8 cellular contexts compared by ENCODE assay signal in genomic region chr11:68039526-68040086, GRCh38. TPM values are rescaled to one million over a fixed set of nuclear protein-coding genes. Genes with fewer than 3 reads are reported as not detected.
A peak's percentile ranks its signal among the peaks of the same experiment; 100 is the strongest.
DNase-seq lines count a peak whose midpoint lies in the region; ATAC-seq and TF ChIP-seq lines count a peak whose summit lies in the region.

No MANE protein-coding gene starts in this region.

- TF ChIP-seq POLR2A in sigmoid colon (IDR thresholded peaks at IDR 0.05), result no peak

- peaks cover 30% of the 10 kb centered on the region for H3K4me1 ChIP-seq in OCI-LY7 (ENCODE audit: insufficient read depth, low read length, poor library complexity, severe bottlenecking)
- peaks cover 12 to 23% of the 10 kb centered on the region in 2 donors for H3K4me1 ChIP-seq in esophagus (ENCODE audit: control insufficient read depth in 2 of 2, insufficient read depth in 2 of 2, low read length in 1 of 2)
- peaks cover 0 to 56% (median 44%) of the 10 kb centered on the region in 4 donors for H3K4me1 ChIP-seq in sigmoid colon

- H3K4me3 ChIP-seq in GM08714 (ENCODE audit: low read length), result peak overlapping the region; percentile 75; the same call in 1 of the 2 replicates
- peak overlapping the region; percentile 79 for H3K4me3 ChIP-seq in OCI-LY7 (ENCODE audit: low read depth, low read length, poor library complexity, severe bottlenecking)
- H3K4me3 ChIP-seq in esophagus (ENCODE audit: low read depth in 1 of 2, low read length in 2 of 2), result peak overlapping the region; percentile 71 to 72
- peak overlapping the region; percentile 67 to 84 (median 75) for H3K4me3 ChIP-seq in sigmoid colon

- no TSS peak for BruUV-seq in OCI-LY7 (replicated peaks; lab: Mats Ljungman, UMichigan)

- H3K27me3 ChIP-seq in esophagus (ENCODE audit: control insufficient read depth in 1 of 2, insufficient read depth in 2 of 2, low read length in 2 of 2), result no peaks in the 10 kb centered on the region
- H3K27me3 ChIP-seq in sigmoid colon, result no peaks in the 10 kb centered on the region

- CTCF ChIA-PET in OCI-LY7 (lab: Charles Lee; ENCODE audit: unreplicated experiment), result no interaction called here

- no peaks in the 10 kb centered on the region for H3K9me3 ChIP-seq in OCI-LY7 (ENCODE audit: low read length)
- no peaks in the 10 kb centered on the region for H3K9me3 ChIP-seq in esophagus (ENCODE audit: control insufficient read depth in 2 of 2, insufficient read depth in 1 of 2, low read depth in 1 of 2, low read length in 1 of 2)
- no peaks in the 10 kb centered on the region for H3K9me3 ChIP-seq in sigmoid colon

- H3K79me2 ChIP-seq in OCI-LY7 (ENCODE audit: insufficient read depth, low read depth, low read length), result peaks cover 21% of the 10 kb centered on the region; the same call in 1 of the 2 replicates

- H3K36me3 ChIP-seq in OCI-LY7 (ENCODE audit: insufficient read depth, low read length) (peaks cover 37% of the 10 kb centered on the region), esophagus (ENCODE audit: control insufficient read depth in 2 of 2, insufficient read depth in 2 of 2, low read length in 1 of 2) (peaks cover 0 to 21% of the 10 kb centered on the region in 2 donors), sigmoid colon (peaks cover 0 to 49% (median 21%) of the 10 kb centered on the region in 4 donors)

- H3K27ac ChIP-seq in OCI-LY7 (ENCODE audit: low read depth, low read length, poor library complexity, severe bottlenecking) (peak overlapping the region; percentile 79), esophagus (ENCODE audit: low read depth in 2 of 2, low read length in 1 of 2) (peak overlapping the region; percentile 83 to 84), sigmoid colon (peak overlapping the region; percentile 86 to 91 (median 90))

- peak overlapping the region; percentile 39; the same call in 1 of the 2 replicates for H2AFZ ChIP-seq in OCI-LY7 (ENCODE audit: low read length)

- in situ Hi-C loops in ACHN (cut with HindIII; ENCODE audit: low pct_ligation_motif_present, low pct_unique_long_range_greater_than_20kb, low sequenced_read_pairs), result no loop called here

- TF ChIP-seq EP300 in sigmoid colon (IDR thresholded peaks at IDR 0.05), result no peak

- H3K9me2 ChIP-seq in OCI-LY7 (ENCODE audit: insufficient read depth, low read length), result no peaks in the 10 kb centered on the region

- intact Hi-C loops in OCI-LY7 (cut with micrococcal nuclease; ENCODE audit: unreplicated experiment) (loop anchor here (1.0 to 2.0 kb wide), 3 partner anchors 30 to 81 kb away; partner anchors contain the start of gene CHKA), sigmoid colon (cut with DNase I) (loop anchor here (2.0 kb wide), 3 partner anchors 29 to 173 kb away; partner anchors contain the start of genes ALDH3B1, CHKA and KMT5B)

- peak overlapping the region; percentile 97 for H3K4me2 ChIP-seq in OCI-LY7 (ENCODE audit: low read length)

- POLR2A ChIA-PET in OCI-LY7 (lab: Charles Lee), result interaction anchor here (1.1 to 1.5 kb wide), 3 partner anchors 9 to 79 kb away, joined by 3 to 5 read pairs (median 5); partner anchors contain the start of gene NDUFS8

- DNase-seq in OCI-LY7 (ENCODE audit: low spot score), result peak; percentile 20
- peak; percentile 70 for DNase-seq in sigmoid colon
- DNase-seq in ACHN, result no peak
- DNase-seq in OCI-M2 (lab: John Stamatoyannopoulos, UW; ENCODE audit: unreplicated experiment), result no peak
- DNase-seq in NCI-H510A treated with DMSO at 0.1 percent for 48 hours (lab: John Stamatoyannopoulos, UW), result no peak

- TF ChIP-seq CTCF in OCI-LY7 (conservative IDR thresholded peaks at IDR 0.05; ENCODE audit: low read length), result no peak
- no peak for TF ChIP-seq CTCF in sigmoid colon (IDR thresholded peaks at IDR 0.05)

- no peaks in the 10 kb centered on the region for H4K20me1 ChIP-seq in OCI-LY7 (ENCODE audit: insufficient read depth, low read length)

- WGBS in esophagus, 2 donors, result 18 to 24% methylated on average over 10 of the region's 10 CpGs
- 4 to 14% methylated on average over 10 of the region's 10 CpGs for WGBS in sigmoid colon, 2 donors

- ATAC-seq in HG02884 (IDR thresholded peaks at IDR 0.05; ENCODE audit: unreplicated experiment), result no peak

RNA-seq across cellular contexts. Expression of gene TCIRG1, which starts 0.8 kb away (rescaled TPM):
- 148 and 199 TPM in 2 replicates for total RNA-seq in OCI-LY7 (2014; rRNA removed; shearing (Covaris generic))
- 201 and 204 TPM in 2 replicates for total RNA-seq in OCI-LY7 (2022)
- polyA plus RNA-seq in esophagus, result 10 to 100 TPM; 51.0 to 74.0 TPM
- 100 to 1,000 TPM in 1 of 4 donors, 10 to 100 TPM in 3; 69.9 to 147 (median 81.9) TPM for total RNA-seq in sigmoid colon
- 100 to 1,000 TPM in 1 of 3 donors, 10 to 100 TPM in 2; 15.0 to 276 (median 23.6) TPM for polyA plus RNA-seq in sigmoid colon

RNA-seq across cellular contexts. Expression of gene NDUFS8, which starts 9.1 kb away (rescaled TPM):
- total RNA-seq in OCI-LY7 (2014; rRNA removed; shearing (Covaris generic)), result 152 and 173 TPM in 2 replicates
- total RNA-seq in OCI-LY7 (2022) (126 and 132 TPM in 2 replicates), sigmoid colon (100 to 1,000 TPM; 174 to 255 (median 212) TPM)
- polyA plus RNA-seq in esophagus (100 to 1,000 TPM; 131 to 168 TPM), sigmoid colon (100 to 1,000 TPM; 149 to 168 (median 164) TPM)

RNA-seq across cellular contexts. Expression of gene ALDH3B1, which starts 29.5 kb away (rescaled TPM):
- total RNA-seq in OCI-LY7 (2014; rRNA removed; shearing (Covaris generic)), result 0.50 TPM in 1 of 2 replicates, not detected in the other
- total RNA-seq in OCI-LY7 (2022) (0.53 and 0.65 TPM in 2 replicates), sigmoid colon (10 to 100 TPM in 3 of 4 donors, 1 to 10 TPM in 1; 9.4 to 14.7 (median 11.7) TPM)
- polyA plus RNA-seq in esophagus (10 to 100 TPM in 1 of 2 donors, 1 to 10 TPM in 1; 5.0 to 19.7 TPM), sigmoid colon (10 to 100 TPM in 1 of 3 donors, 1 to 10 TPM in 2; 6.2 to 11.0 (median 7.8) TPM)

RNA-seq across cellular contexts. Expression of gene UNC93B1, which starts 35.7 kb away (rescaled TPM):
- total RNA-seq in OCI-LY7 (2014; rRNA removed; shearing (Covaris generic)), result 39.6 and 44.0 TPM in 2 replicates
- total RNA-seq in OCI-LY7 (2022), result 49.7 and 52.1 TPM in 2 replicates
- polyA plus RNA-seq in esophagus, result 10 to 100 TPM; 20.5 to 24.4 TPM
- total RNA-seq in sigmoid colon, result 10 to 100 TPM; 24.7 to 27.6 (median 25.6) TPM
- 10 to 100 TPM; 11.4 to 52.7 (median 11.6) TPM for polyA plus RNA-seq in sigmoid colon

Comparison
In these comparisons a context has a peak if more than half of its experiments do, and no peak if none do; other contexts are left out.
1. DNase-seq: peak in OCI-LY7 (single experiment) and sigmoid colon (single experiment); none in ACHN (single experiment), OCI-M2 (single experiment) and NCI-H510A treated with DMSO at 0.1 percent for 48 hours (single experiment).
2. RNA of gene ALDH3B1, which starts 29.5 kb away (total RNA-seq): 9.4 to 14.7 TPM in sigmoid colon; 0.50 to 0.65 TPM in OCI-LY7; every median in the first group is over 4 times any median in the second.
3. Peak in every context shown above with its lines, with median percentiles within 50 percentile points of each other: H3K4me3 ChIP-seq and H3K27ac ChIP-seq.